Comparison of ENCODE assay signal across 10 cellular contexts in genomic region chr6:165998072-165998471, GRCh38.
"Had no signal": no experiment of that assay in that cellular context is flagged by ENCODE, and none has a peak within 500 bp of the region (broad histone marks: within the 10 kb centered on the region; RNA-seq: fewer than 3 reads in every experiment).

No MANE protein-coding gene starts in this region.

- DNase-seq: H9, HCEC 1CT, HFFc6, KG1 had no signal

- H3K27ac Mint-ChIP-seq: GM23338, H9, HFFc6, IgD-negative memory B cell had no signal

- FAIRE-seq: H1, H54, HepG2 had no signal

- H3K4me3 Mint-ChIP-seq: GM23338, H9, HFFc6 had no signal

- ATAC-seq: GM23338, HepG2 had no signal

- H2AFZ ChIP-seq: GM23338 had no signal

- H3K27ac ChIP-seq: HL-60 had no signal

- H3K4me2 ChIP-seq: GM23338 had no signal

- H3K4me1 Mint-ChIP-seq: IgD-negative memory B cell had no signal

- H3K4me3 ChIP-seq: GM23338 had no signal
